9 cellular contexts compared by ENCODE assay signal in genomic region chr9:5587024-5587423, GRCh38. TPM values are rescaled to one million over a fixed set of nuclear protein-coding genes. Genes with fewer than 3 reads are reported as not detected.
DNase-seq lines count a peak whose midpoint lies in the region; ATAC-seq and TF ChIP-seq lines count a peak whose summit lies in the region.
"Had no signal": no experiment of that assay in that cellular context is flagged by ENCODE, and none has a peak within 500 bp of the region (broad histone marks: within the 10 kb centered on the region; RNA-seq: fewer than 3 reads in every experiment).

No MANE protein-coding gene starts in this region.

- H3K79me2 ChIP-seq in OCI-LY3 (ENCODE audit: low read length) (no peaks in the 10 kb centered on the region), hepatocyte (no peaks in the 10 kb centered on the region)

- H3K4me3 Mint-ChIP-seq in CD4-positive, alpha-beta T cell: no peak overlapping the region
- no peak overlapping the region for H3K4me3 Mint-ChIP-seq in immature natural killer cell

- peaks cover 68% of the 10 kb centered on the region for H3K4me1 Mint-ChIP-seq in CD4-positive, alpha-beta T cell (ENCODE audit: low read depth)
- peaks cover 0 to 11% of the 10 kb centered on the region in 2 donors for H3K4me1 Mint-ChIP-seq in immature natural killer cell

- POLR2A ChIA-PET in CD4-positive, alpha-beta T cell (lab: Charles Lee): interaction anchor here (0.9 to 8.9 kb wide), 10 partner anchors 13 to 246 kb away, joined by 3 to 93 read pairs (median 4); partner anchors contain the start of genes CD274, ERMP1, PLGRKT and RIC1

- H2BK15ac ChIP-seq in neuronal stem cell (ENCODE audit: low read length): no peak overlapping the region

- intact Hi-C loops in CD4-positive, alpha-beta T cell (cut with DNase I, micrococcal nuclease): loop anchor here in 1 of 2 experiments (5.0 kb wide), 1 partner anchor 150 kb away; the partner anchor contains the start of gene PLGRKT

- H3K4ac ChIP-seq in neuronal stem cell (ENCODE audit: low read length): no peak overlapping the region

- H2AK5ac ChIP-seq in neuronal stem cell (ENCODE audit: low read depth, low read length): no peak overlapping the region

- H4K91ac ChIP-seq in neuronal stem cell (ENCODE audit: low read depth, low read length, poor library complexity): no peak overlapping the region

- H3K9ac ChIP-seq in OCI-LY3 (ENCODE audit: low read length) (peak overlapping the region; percentile 77), neuronal stem cell (ENCODE audit: low read depth, low read length, poor library complexity) (no peak overlapping the region)

- H3K18ac ChIP-seq in neuronal stem cell (ENCODE audit: low read length): no peak overlapping the region

- no peak for ATAC-seq in CD4-positive, alpha-beta T cell (ENCODE audit: poor library complexity)
- no peak for ATAC-seq in GM21825 (IDR thresholded peaks at IDR 0.05; ENCODE audit: unreplicated experiment)
- ATAC-seq: upper lobe of right lung had no signal

- H2AFZ ChIP-seq in OCI-LY3 (ENCODE audit: low read depth, low read length): 0 out of 2 replicates have a peak overlapping the region, but pooled peaks have one; percentile 7
- H2AFZ ChIP-seq in hepatocyte: no peak overlapping the region
- H2AFZ ChIP-seq in neuronal stem cell (ENCODE audit: low read length): no peak overlapping the region

- no peak overlapping the region for H3K23ac ChIP-seq in neuronal stem cell (ENCODE audit: low read depth, low read length, poor library complexity)

- H4K8ac ChIP-seq in neuronal stem cell (ENCODE audit: low read depth, low read length): no peak overlapping the region

- H3K9me3 Mint-ChIP-seq in CD4-positive, alpha-beta T cell: no peaks in the 10 kb centered on the region
- H3K9me3 Mint-ChIP-seq in immature natural killer cell: no peaks in the 10 kb centered on the region

- H4K20me1 ChIP-seq in OCI-LY3 (ENCODE audit: insufficient read depth, low read length) (no peaks in the 10 kb centered on the region), hepatocyte (ENCODE audit: insufficient read depth, poor library complexity, severe bottlenecking) (no peaks in the 10 kb centered on the region)

- no peaks in the 10 kb centered on the region for H3K27me3 ChIP-seq in CD4-positive, alpha-beta T cell (ENCODE audit: control insufficient read depth, insufficient read depth, low read length)
- no peaks in the 10 kb centered on the region; the same call in 1 of the 2 replicates for H3K27me3 ChIP-seq in OCI-LY3 (ENCODE audit: low read depth, low read length)
- H3K27me3 ChIP-seq in hepatocyte: peaks cover 3% of the 10 kb centered on the region
- no peaks in the 10 kb centered on the region for H3K27me3 ChIP-seq in neuronal stem cell (ENCODE audit: control insufficient read depth in 3 of 3, insufficient read depth in 3 of 3, low read depth in 1 of 3, low read length in 3 of 3)
- H3K27me3 ChIP-seq: upper lobe of right lung had no signal

- no peaks in the 10 kb centered on the region for H3K9me2 ChIP-seq in hepatocyte (replicated peaks; ENCODE audit: insufficient read depth)

- H3K4me2 ChIP-seq in OCI-LY3 (ENCODE audit: low read length) (peak overlapping the region; percentile 80), hepatocyte (no peak overlapping the region), neuronal stem cell (ENCODE audit: insufficient read depth, low read length, poor library complexity, severe bottlenecking) (no peak overlapping the region)

- H2BK5ac ChIP-seq in neuronal stem cell (ENCODE audit: low read length): no peak overlapping the region

- H3K27ac Mint-ChIP-seq in CD4-positive, alpha-beta T cell: peak overlapping the region; percentile 84
- H3K27ac Mint-ChIP-seq in immature natural killer cell: peak overlapping the region in 1 of 6 donors; percentile 0

- no peak overlapping the region for H3K14ac ChIP-seq in neuronal stem cell (ENCODE audit: low read length)

- CTCF ChIA-PET in CD4-positive, alpha-beta T cell (lab: Charles Lee): interaction anchor here (0.8 to 1.6 kb wide), 3 partner anchors 137 to 827 kb away, joined by 3 to 4 read pairs (median 4); partner anchors contain the start of gene CD274

- H3K4me3 ChIP-seq in OCI-LY3 (ENCODE audit: low read length) (peak overlapping the region; percentile 43; the same call in 1 of the 2 replicates), skeletal muscle cell (ENCODE audit: low read depth, low read length) (no peak overlapping the region), hepatocyte (no peak overlapping the region), neuronal stem cell (ENCODE audit: low read length in 2 of 2) (no peak overlapping the region)
- H3K4me3 ChIP-seq: upper lobe of right lung had no signal

- 70% methylated on average over 1 of the region's 1 CpG for WGBS in hepatocyte (ENCODE audit: low lambda C conversion rate, missing lambda C conversion rate)
- WGBS in neuronal stem cell (ENCODE audit: extremely low coverage in 2 of 2, insufficient read length in 2 of 2, insufficient replicate concordance in 1 of 2), 2 donors: no CpG with 5 or more reads among the region's 1 CpG

- H3K79me1 ChIP-seq in neuronal stem cell (ENCODE audit: low read depth, low read length): no peaks in the 10 kb centered on the region

- H2BK12ac ChIP-seq in neuronal stem cell (ENCODE audit: low read length): no peak overlapping the region

- no peaks in the 10 kb centered on the region for H3K36me3 Mint-ChIP-seq in CD4-positive, alpha-beta T cell (ENCODE audit: low read depth)
- H3K36me3 Mint-ChIP-seq in immature natural killer cell: no peaks in the 10 kb centered on the region

- no peak for DNase-seq in CD4-positive, alpha-beta T cell
- DNase-seq in astrocyte of the hippocampus (ENCODE audit: low read depth, low spot score): peak; percentile 31
- peak; percentile 58 for DNase-seq in skeletal muscle cell (ENCODE audit: low read depth)
- no peak for DNase-seq in hepatocyte (ENCODE audit: low spot score)
- no peak for DNase-seq in neuronal stem cell (ENCODE audit: low spot score)
- no peak for DNase-seq in immature natural killer cell
- DNase-seq: upper lobe of right lung had no signal

- peaks cover 97% of the 10 kb centered on the region for H3K4me1 ChIP-seq in OCI-LY3 (ENCODE audit: low read length)
- H3K4me1 ChIP-seq in hepatocyte (ENCODE audit: insufficient read depth): no peaks in the 10 kb centered on the region
- H3K4me1 ChIP-seq in neuronal stem cell (ENCODE audit: control insufficient read depth in 2 of 2, insufficient read depth in 1 of 2, low read depth in 1 of 2, low read length in 2 of 2): peaks cover 0 to 7% of the 10 kb centered on the region in 2 donors

- no peak overlapping the region for H2BK120ac ChIP-seq in neuronal stem cell (ENCODE audit: low read depth, low read length)

- TF ChIP-seq CTCF in CD4-positive, alpha-beta T cell (IDR thresholded peaks at IDR 0.05): no peak
- TF ChIP-seq CTCF in OCI-LY3 (IDR thresholded peaks at IDR 0.05; ENCODE audit: low read depth, low read length) (no peak), hepatocyte (IDR thresholded peaks at IDR 0.05; ENCODE audit: poor library complexity) (no peak)

- H3K9me3 ChIP-seq in CD4-positive, alpha-beta T cell (ENCODE audit: control insufficient read depth, low read length): no peaks in the 10 kb centered on the region
- H3K9me3 ChIP-seq in OCI-LY3 (ENCODE audit: insufficient read depth, low read length): no peaks in the 10 kb centered on the region
- no peaks in the 10 kb centered on the region for H3K9me3 ChIP-seq in hepatocyte (ENCODE audit: low read depth)
- no peaks in the 10 kb centered on the region for H3K9me3 ChIP-seq in neuronal stem cell (replicated peaks in 1 of 2; ENCODE audit: control insufficient read depth in 2 of 2, insufficient read depth in 1 of 2, low read depth in 1 of 2, low read length in 2 of 2)
- H3K9me3 ChIP-seq: upper lobe of right lung had no signal

- no peaks in the 10 kb centered on the region for H3K27me3 Mint-ChIP-seq in CD4-positive, alpha-beta T cell
- peaks cover 0 to 2% (median 0%) of the 10 kb centered on the region in 3 donors for H3K27me3 Mint-ChIP-seq in immature natural killer cell (ENCODE audit: low read depth in 3 of 3)

- H3K27ac ChIP-seq in CD4-positive, alpha-beta T cell (ENCODE audit: low read depth, low read length): peak overlapping the region; percentile 69
- H3K27ac ChIP-seq in OCI-LY3 (ENCODE audit: low read length): peak overlapping the region; percentile 99
- no peak overlapping the region for H3K27ac ChIP-seq in hepatocyte
- no peak overlapping the region for H3K27ac ChIP-seq in neuronal stem cell (replicated peaks; ENCODE audit: low read length)
- H3K27ac ChIP-seq: upper lobe of right lung had no signal

- no peaks in the 10 kb centered on the region for H3K36me3 ChIP-seq in OCI-LY3 (replicated peaks; ENCODE audit: low read depth, low read length)
- no peaks in the 10 kb centered on the region for H3K36me3 ChIP-seq in hepatocyte (replicated peaks; ENCODE audit: insufficient read depth, low read depth)
- H3K36me3 ChIP-seq in neuronal stem cell (replicated peaks in 1 of 2; ENCODE audit: control insufficient read depth in 2 of 2, insufficient read depth in 2 of 2, low read length in 2 of 2): no peaks in the 10 kb centered on the region
- H3K36me3 ChIP-seq: upper lobe of right lung had no signal

RNA-seq across cellular contexts. Expression of gene RIC1, which starts 41.9 kb away (rescaled TPM):
- 10 to 100 TPM; 24.7 to 26.3 TPM for total RNA-seq in CD4-positive, alpha-beta T cell
- 34.9 and 45.6 TPM in 2 replicates for total RNA-seq in hepatocyte
- polyA plus RNA-seq in hepatocyte (9.5 and 11.2 TPM in 2 replicates), immature natural killer cell (1 to 10 TPM; 4.9 to 6.3 (median 5.2) TPM)
- 10.3 TPM for polyA plus RNA-seq in neuronal stem cell (2013, experiment 1 of 2)
- polyA plus RNA-seq in neuronal stem cell (2013, experiment 2 of 2): 10.1 TPM

Comparison
In these comparisons a context has a peak if more than half of its experiments do, and no peak if none do; other contexts are left out.
1. DNase-seq: peak in astrocyte of the hippocampus (single experiment) and skeletal muscle cell (single experiment); none in CD4-positive, alpha-beta T cell (0 of 10), hepatocyte (single experiment), neuronal stem cell (single experiment) and immature natural killer cell (0 of 3).
2. H3K27ac ChIP-seq: peak in CD4-positive, alpha-beta T cell (single experiment) and OCI-LY3 (single experiment); none in hepatocyte (single experiment) and neuronal stem cell (single experiment).